Comparison of ENCODE assay signal across 8 cellular contexts in genomic region chrX:71911023-71911730, GRCh38. TPM values are rescaled to one million over a fixed set of nuclear protein-coding genes. Genes with fewer than 3 reads are reported as not detected.
DNase-seq lines count a peak whose midpoint lies in the region; ATAC-seq and TF ChIP-seq lines count a peak whose summit lies in the region.

No MANE protein-coding gene starts in this region.

- H3K4me1 ChIP-seq in effector memory CD4-positive, alpha-beta T cell (ENCODE audit: control insufficient read depth, insufficient read depth, low read length, poor library complexity, severe bottlenecking) = peaks cover 4% of the 10 kb centered on the region
- H3K4me1 ChIP-seq in naive thymus-derived CD4-positive, alpha-beta T cell (ENCODE audit: control insufficient read depth in 2 of 2, insufficient read depth in 2 of 2, low read length in 2 of 2) = no peaks in the 10 kb centered on the region
- H3K4me1 ChIP-seq in SJCRH30 = no peaks in the 10 kb centered on the region

- peak overlapping the region in 5 of 10 donors; percentile 36 to 70 (median 53) for H3K4me3 Mint-ChIP-seq in naive thymus-derived CD4-positive, alpha-beta T cell
- H3K4me3 Mint-ChIP-seq in type B pancreatic cell = peak overlapping the region; percentile 82

- H3K27ac Mint-ChIP-seq in naive thymus-derived CD4-positive, alpha-beta T cell = no peak overlapping the region
- no peak overlapping the region for H3K27ac Mint-ChIP-seq in type B pancreatic cell

- H3K27me3 ChIP-seq in effector memory CD4-positive, alpha-beta T cell (replicated peaks; ENCODE audit: control insufficient read depth, insufficient read depth, low read length, poor library complexity, severe bottlenecking) = no peaks in the 10 kb centered on the region
- no peaks in the 10 kb centered on the region for H3K27me3 ChIP-seq in naive thymus-derived CD4-positive, alpha-beta T cell (ENCODE audit: control insufficient read depth in 2 of 2, insufficient read depth in 2 of 2, low read length in 2 of 2)
- no peaks in the 10 kb centered on the region for H3K27me3 ChIP-seq in SJCRH30

- DNase-seq in HFF-Myc (ENCODE audit: extremely low read depth, low read depth) (no peak), type B pancreatic cell (ENCODE audit: extremely low spot score, unreplicated experiment) (no peak), SJCRH30 (no peak), T1000 (lab: John Stamatoyannopoulos, UW) (no peak)
- DNase-seq in activated CD4-positive, alpha-beta T cell treated with anti-CD3 and anti-CD28 coated beads for 1 hour = peak; percentile 8
- DNase-seq in effector memory CD4-positive, alpha-beta T cell = peak in 1 of 3 donors; percentile 7
- DNase-seq in naive thymus-derived CD4-positive, alpha-beta T cell = peak in 7 of 9 donors; percentile 4 to 22 (median 12)

- H3K36me3 ChIP-seq in effector memory CD4-positive, alpha-beta T cell (ENCODE audit: control insufficient read depth, insufficient read depth, low read length) = no peaks in the 10 kb centered on the region
- no peaks in the 10 kb centered on the region for H3K36me3 ChIP-seq in naive thymus-derived CD4-positive, alpha-beta T cell (ENCODE audit: control insufficient read depth in 2 of 3, insufficient read depth in 3 of 3, low read length in 3 of 3)
- no peaks in the 10 kb centered on the region for H3K36me3 ChIP-seq in SJCRH30

- no peaks in the 10 kb centered on the region for H3K36me3 Mint-ChIP-seq in naive thymus-derived CD4-positive, alpha-beta T cell
- H3K36me3 Mint-ChIP-seq in type B pancreatic cell = no peaks in the 10 kb centered on the region

- peaks cover 23 to 62% (median 28%) of the 10 kb centered on the region in 5 donors for H3K27me3 Mint-ChIP-seq in naive thymus-derived CD4-positive, alpha-beta T cell
- peaks cover 26% of the 10 kb centered on the region for H3K27me3 Mint-ChIP-seq in type B pancreatic cell

- peak; percentile 11 for TF ChIP-seq CTCF in HFF-Myc (IDR thresholded peaks at IDR 0.05; ENCODE audit: low read depth, low read length, missing control alignments)
- peak; percentile 72 for TF ChIP-seq CTCF in type B pancreatic cell (conservative IDR thresholded peaks at IDR 0.05)

- POLR2A ChIA-PET in naive thymus-derived CD4-positive, alpha-beta T cell (lab: Charles Lee) = no interaction called here

- intact Hi-C loops in naive thymus-derived CD4-positive, alpha-beta T cell (cut with micrococcal nuclease) = no loop called here

- H3K27ac ChIP-seq in effector memory CD4-positive, alpha-beta T cell (ENCODE audit: insufficient read depth, low read length, poor library complexity, severe bottlenecking) = no peak overlapping the region
- no peak overlapping the region for H3K27ac ChIP-seq in naive thymus-derived CD4-positive, alpha-beta T cell (ENCODE audit: low read depth, low read length)
- H3K27ac ChIP-seq in SJCRH30 = no peak overlapping the region

- H3K9me3 Mint-ChIP-seq in naive thymus-derived CD4-positive, alpha-beta T cell = peaks cover 0 to 2% (median 0%) of the 10 kb centered on the region in 11 donors
- H3K9me3 Mint-ChIP-seq in type B pancreatic cell = no peaks in the 10 kb centered on the region

- peak overlapping the region; percentile 56 for H3K4me3 ChIP-seq in HFF-Myc (replicated peaks; ENCODE audit: low read depth, low read length)
- peak overlapping the region; percentile 37 for H3K4me3 ChIP-seq in effector memory CD4-positive, alpha-beta T cell (ENCODE audit: insufficient read depth, low read depth, low read length, poor library complexity, severe bottlenecking)
- no peak overlapping the region for H3K4me3 ChIP-seq in naive thymus-derived CD4-positive, alpha-beta T cell (ENCODE audit: low read length)
- no peak overlapping the region for H3K4me3 ChIP-seq in SJCRH30

- ATAC-seq in naive thymus-derived CD4-positive, alpha-beta T cell = peak; percentile 82
- no peak for ATAC-seq in HG02588 (IDR thresholded peaks at IDR 0.05; ENCODE audit: unreplicated experiment)

- no peaks in the 10 kb centered on the region for H3K9me3 ChIP-seq in effector memory CD4-positive, alpha-beta T cell (ENCODE audit: control insufficient read depth, low read length)
- no peaks in the 10 kb centered on the region for H3K9me3 ChIP-seq in naive thymus-derived CD4-positive, alpha-beta T cell (ENCODE audit: control insufficient read depth in 2 of 3, low read length in 3 of 3)
- no peaks in the 10 kb centered on the region for H3K9me3 ChIP-seq in SJCRH30 (replicated peaks)

- H3K4me1 Mint-ChIP-seq in naive thymus-derived CD4-positive, alpha-beta T cell = peaks cover 0 to 8% (median 3%) of the 10 kb centered on the region in 7 donors
- H3K4me1 Mint-ChIP-seq in type B pancreatic cell (ENCODE audit: unreplicated experiment) = peaks cover 7% of the 10 kb centered on the region

- CTCF ChIA-PET in naive thymus-derived CD4-positive, alpha-beta T cell (lab: Charles Lee) = interaction anchor here (0.5 kb wide), 1 partner anchor 9 kb away, joined by 3 read pairs; no protein-coding TSS in a partner anchor

RNA-seq across cellular contexts. Expression of gene NHSL2, which starts 0.5 kb away (rescaled TPM):
- 10 to 100 TPM in 1 of 5 experiments, 1 to 10 TPM in 1, under 1 TPM in 3; 0.46 to 17.0 (median 0.95) TPM for total RNA-seq in naive thymus-derived CD4-positive, alpha-beta T cell
- polyA plus RNA-seq in naive thymus-derived CD4-positive, alpha-beta T cell = under 1 TPM; 0.18 to 0.24 TPM
- 2.2 and 11.3 TPM in 2 replicates for total RNA-seq in type B pancreatic cell (ENCODE audit: low replicate concordance)
- total RNA-seq in SJCRH30 (2014; rRNA removed; shearing (Covaris generic)) = 0.02 TPM in 1 of 2 replicates, not detected in the other

Comparison
In these comparisons a context has a peak if more than half of its experiments do, and no peak if none do; other contexts are left out.
1. DNase-seq: peak in activated CD4-positive, alpha-beta T cell treated with anti-CD3 and anti-CD28 coated beads for 1 hour (single experiment) and naive thymus-derived CD4-positive, alpha-beta T cell (7 of 9); none in HFF-Myc (single experiment), type B pancreatic cell (single experiment), SJCRH30 (0 of 2) and T1000 (single experiment).
2. H3K4me3 ChIP-seq: peak in HFF-Myc (single experiment) and effector memory CD4-positive, alpha-beta T cell (single experiment); none in naive thymus-derived CD4-positive, alpha-beta T cell (single experiment) and SJCRH30 (single experiment).